8 cellular contexts compared by ENCODE assay signal in the genomic region with DNA sequence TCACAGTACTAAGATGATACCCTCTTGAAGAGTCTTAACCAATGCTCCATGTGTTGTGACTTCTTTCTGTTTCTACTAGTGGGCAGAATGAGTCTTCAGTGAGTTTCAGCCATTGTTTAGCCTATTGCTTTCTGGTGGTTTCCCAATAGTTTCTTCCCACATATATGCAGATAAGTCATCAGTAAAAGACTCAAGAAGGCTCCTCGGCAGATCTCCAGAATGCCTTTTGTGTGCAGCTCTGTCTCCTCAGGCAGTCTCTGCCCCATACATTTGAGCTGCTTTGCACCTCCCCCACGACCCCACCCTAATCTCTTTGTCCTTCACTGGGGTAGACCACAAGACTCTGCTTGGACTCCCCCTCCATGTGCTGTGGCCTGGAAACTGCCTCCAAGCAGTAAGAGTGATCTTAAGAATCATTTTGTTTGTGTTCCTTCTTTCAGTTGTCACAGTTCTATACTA.
A peak's percentile ranks its signal among the peaks of the same experiment; 100 is the strongest.
DNase-seq lines count a peak whose midpoint lies in the region; ATAC-seq and TF ChIP-seq lines count a peak whose summit lies in the region.

No MANE protein-coding gene starts in this region.

- H3K9me3 ChIP-seq in NT2/D1 (ENCODE audit: insufficient read depth, low read length) = peaks cover 12% of the 10 kb centered on the region
- no peaks in the 10 kb centered on the region for H3K9me3 ChIP-seq in fibroblast of lung (ENCODE audit: control insufficient read depth, insufficient read depth, low read depth, low read length)

- DNase-seq in activated T-cell treated with anti-CD3 and anti-CD28 coated beads for 24 hours (ENCODE audit: low read depth) (peak; percentile 33), NT2/D1 (ENCODE audit: low read depth, low spot score) (peak; percentile 78), fibroblast of lung (ENCODE audit: low read depth in 2 of 2) (peak; percentile 97 to 98), activated gamma-delta T cell (lab: John Stamatoyannopoulos, UW) (no peak), C1 segment of cervical spinal cord (lab: John Stamatoyannopoulos, UW) (no peak), ureter (ENCODE audit: low spot score) (no peak)
- no peak for DNase-seq in activated T-cell treated with anti-CD3 and anti-CD28 coated beads, Interleukin-2, amount 50 U/mL, for 1 hour
- DNase-seq in stimulated activated effector memory CD8-positive, alpha-beta T cell treated with anti-CD3 and anti-CD28 coated beads, Interleukin-12 subunit alpha, Interleukin-12 subunit beta, amount 100 ng/mL, for 72 hours (ENCODE audit: low spot score in 2 of 2) = peak; percentile 3 to 72

- peaks cover 88% of the 10 kb centered on the region for H3K79me2 ChIP-seq in fibroblast of lung (ENCODE audit: control insufficient read depth, insufficient read depth, low read length)

- H3K4me3 ChIP-seq in NT2/D1 (ENCODE audit: insufficient read length, low read depth) = no peak overlapping the region
- no peak overlapping the region for H3K4me3 ChIP-seq in fibroblast of lung (replicated peaks in 1 of 4; ENCODE audit: control extremely low read depth in 1 of 4, insufficient read depth in 1 of 4, low read depth in 3 of 4, low read length in 4 of 4)

- no peaks in the 10 kb centered on the region for H4K20me1 ChIP-seq in fibroblast of lung (ENCODE audit: control insufficient read depth, extremely low read depth, insufficient read depth, low read length)

- H3K4me3 Mint-ChIP-seq in stimulated activated effector memory CD8-positive, alpha-beta T cell treated with anti-CD3 and anti-CD28 coated beads, Interleukin-12 subunit alpha, Interleukin-12 subunit beta, amount 100 ng/mL, for 72 hours = peak overlapping the region; percentile 31

- peaks cover 23% of the 10 kb centered on the region for H3K4me1 Mint-ChIP-seq in stimulated activated effector memory CD8-positive, alpha-beta T cell treated with anti-CD3 and anti-CD28 coated beads, Interleukin-12 subunit alpha, Interleukin-12 subunit beta, amount 100 ng/mL, for 72 hours

- H3K27ac Mint-ChIP-seq in stimulated activated effector memory CD8-positive, alpha-beta T cell treated with anti-CD3 and anti-CD28 coated beads, Interleukin-12 subunit alpha, Interleukin-12 subunit beta, amount 100 ng/mL, for 72 hours = peak overlapping the region; percentile 44

- H3K27me3 ChIP-seq in NT2/D1 (ENCODE audit: insufficient read depth, insufficient read length) = no peaks in the 10 kb centered on the region
- H3K27me3 ChIP-seq in fibroblast of lung (ENCODE audit: control insufficient read depth, insufficient read depth, low read length) = no peaks in the 10 kb centered on the region

- no peaks in the 10 kb centered on the region for H3K36me3 Mint-ChIP-seq in stimulated activated effector memory CD8-positive, alpha-beta T cell treated with anti-CD3 and anti-CD28 coated beads, Interleukin-12 subunit alpha, Interleukin-12 subunit beta, amount 100 ng/mL, for 72 hours

- H3K9me3 Mint-ChIP-seq in stimulated activated effector memory CD8-positive, alpha-beta T cell treated with anti-CD3 and anti-CD28 coated beads, Interleukin-12 subunit alpha, Interleukin-12 subunit beta, amount 100 ng/mL, for 72 hours = peaks cover 6% of the 10 kb centered on the region

- H3K4me2 ChIP-seq in fibroblast of lung (ENCODE audit: extremely low read depth, insufficient read depth, low read length) = peak overlapping the region; percentile 78

- H2AFZ ChIP-seq in fibroblast of lung (ENCODE audit: low read length) = no peak overlapping the region

- H3K9ac ChIP-seq in NT2/D1 (ENCODE audit: insufficient read length, low read depth) (no peak overlapping the region), fibroblast of lung (ENCODE audit: insufficient read depth, low read length) (peak overlapping the region; percentile 46)

- peak overlapping the region; percentile 87 for H3K27ac ChIP-seq in fibroblast of lung (ENCODE audit: insufficient read depth, low read length)

- peak; percentile 98 for ATAC-seq in stimulated activated effector memory CD8-positive, alpha-beta T cell treated with anti-CD3 and anti-CD28 coated beads, Interleukin-12 subunit alpha, Interleukin-12 subunit beta, amount 100 ng/mL, for 72 hours

- H3K36me3 ChIP-seq in NT2/D1 (ENCODE audit: insufficient read depth, insufficient read length, low read length) = no peaks in the 10 kb centered on the region
- H3K36me3 ChIP-seq in fibroblast of lung (ENCODE audit: control insufficient read depth, insufficient read depth, low read length) = no peaks in the 10 kb centered on the region

- H3K4me1 ChIP-seq in NT2/D1 (ENCODE audit: insufficient read depth, insufficient read length) (no peaks in the 10 kb centered on the region), fibroblast of lung (ENCODE audit: control insufficient read depth, extremely low read depth, insufficient read depth, low read length) (peaks cover 27% of the 10 kb centered on the region)

- no peak for TF ChIP-seq CTCF in fibroblast of lung (conservative IDR thresholded peaks at IDR 0.05 in 1 of 2, IDR thresholded peaks at IDR 0.05 in 1 of 2; ENCODE audit: low read depth in 1 of 2, low read length in 2 of 2)

Comparison
In these comparisons a context has a peak if more than half of its experiments do, and no peak if none do; other contexts are left out.
1. DNase-seq: peak in activated T-cell treated with anti-CD3 and anti-CD28 coated beads for 24 hours (single experiment), NT2/D1 (single experiment), fibroblast of lung (2 of 2) and stimulated activated effector memory CD8-positive, alpha-beta T cell treated with anti-CD3 and anti-CD28 coated beads, Interleukin-12 subunit alpha, Interleukin-12 subunit beta, amount 100 ng/mL, for 72 hours (2 of 2); none in activated T-cell treated with anti-CD3 and anti-CD28 coated beads, Interleukin-2, amount 50 U/mL, for 1 hour (single experiment), activated gamma-delta T cell (single experiment), C1 segment of cervical spinal cord (0 of 14) and ureter (single experiment).